In genomic region chr14:74838141-74838540, GRCh38 we compare ENCODE assay signal across 14 cellular contexts. TPM values are rescaled to one million over a fixed set of nuclear protein-coding genes. Genes with fewer than 3 reads are reported as not detected.
DNase-seq lines count a peak whose midpoint lies in the region; ATAC-seq and TF ChIP-seq lines count a peak whose summit lies in the region.
"Had no signal": no experiment of that assay in that cellular context is flagged by ENCODE, and none has a peak within 500 bp of the region (broad histone marks: within the 10 kb centered on the region; RNA-seq: fewer than 3 reads in every experiment).

No MANE protein-coding gene starts in this region.

- peak overlapping the region; percentile 79 for H3K4me3 Mint-ChIP-seq in activated T-helper 17 cell treated with anti-CD3 and anti-CD28 coated beads, Interleukin-2, amount 50 U/mL, for 72 hours
- H3K4me3 Mint-ChIP-seq: nephron had no signal

- WGBS in mesenchymal stem cell: no CpG with 5 or more reads among the region's 2 CpGs

- no peak overlapping the region for H3K14ac ChIP-seq in mesenchymal stem cell (ENCODE audit: low read length in 2 of 2)

- H2BK12ac ChIP-seq in mesenchymal stem cell (ENCODE audit: low read length in 2 of 2): no peak overlapping the region

- peak overlapping the region; percentile 92 for H3K27ac Mint-ChIP-seq in activated T-helper 17 cell treated with anti-CD3 and anti-CD28 coated beads, Interleukin-2, amount 50 U/mL, for 72 hours

- H3K36me3 ChIP-seq in right atrium auricular region: peaks cover 6% of the 10 kb centered on the region
- H3K36me3 ChIP-seq in mesenchymal stem cell (ENCODE audit: control insufficient read depth in 1 of 2, insufficient read depth in 2 of 2, low read depth in 1 of 2, low read length in 2 of 2): peaks cover 0 to 25% of the 10 kb centered on the region in 2 experiments
- peaks cover 0 to 5% of the 10 kb centered on the region in 2 donors for H3K36me3 ChIP-seq in vagina

- H2BK120ac ChIP-seq in mesenchymal stem cell (ENCODE audit: low read depth, low read length): no peak overlapping the region

- ATAC-seq in activated T-helper 17 cell treated with anti-CD3 and anti-CD28 coated beads, Interleukin-2, amount 50 U/mL, for 72 hours (replicated peaks): peak; percentile 10

- peaks cover 43% of the 10 kb centered on the region for H3K4me1 Mint-ChIP-seq in activated T-helper 17 cell treated with anti-CD3 and anti-CD28 coated beads, Interleukin-2, amount 50 U/mL, for 72 hours

- H3K27me3 ChIP-seq in right atrium auricular region (no peaks in the 10 kb centered on the region), mesenchymal stem cell (ENCODE audit: control insufficient read depth in 1 of 2, insufficient read depth in 1 of 2, low read length in 2 of 2) (no peaks in the 10 kb centered on the region), vagina (no peaks in the 10 kb centered on the region)
- H3K27me3 ChIP-seq: ascending aorta had no signal

- H2BK15ac ChIP-seq in mesenchymal stem cell (ENCODE audit: low read depth, poor library complexity, severe bottlenecking): no peak overlapping the region

- peaks cover 2% of the 10 kb centered on the region for H3K79me1 ChIP-seq in mesenchymal stem cell (replicated peaks; ENCODE audit: low read length, poor library complexity, severe bottlenecking)

- H4K91ac ChIP-seq in mesenchymal stem cell (ENCODE audit: low read length): no peak overlapping the region

- H3K4me3 ChIP-seq in right atrium auricular region: no peak overlapping the region
- peak overlapping the region in 1 of 2 experiments; percentile 47 for H3K4me3 ChIP-seq in mesenchymal stem cell (ENCODE audit: insufficient read depth in 1 of 2, low read depth in 1 of 2, low read length in 2 of 2)
- H3K4me3 ChIP-seq in vagina: no peak overlapping the region
- H3K4me3 ChIP-seq: ascending aorta had no signal

- no peak overlapping the region for H4K8ac ChIP-seq in mesenchymal stem cell (ENCODE audit: low read length)

- H3K4me1 ChIP-seq in right atrium auricular region (no peaks in the 10 kb centered on the region), mesenchymal stem cell (ENCODE audit: control insufficient read depth, insufficient read depth, low read depth, low read length) (peaks cover 5% of the 10 kb centered on the region), vagina (peaks cover 8% of the 10 kb centered on the region)
- H3K4me1 ChIP-seq: ascending aorta had no signal

- intact Hi-C loops in cardiac septum (cut with DNase I): no loop called here
- intact Hi-C loops in vagina (cut with DNase I): no loop called here

- H3K9me3 ChIP-seq in right atrium auricular region (no peaks in the 10 kb centered on the region), mesenchymal stem cell (ENCODE audit: control insufficient read depth, low read length) (no peaks in the 10 kb centered on the region), vagina (no peaks in the 10 kb centered on the region)
- H3K9me3 ChIP-seq: ascending aorta had no signal

- H3K27me3 Mint-ChIP-seq in activated T-helper 17 cell treated with anti-CD3 and anti-CD28 coated beads, Interleukin-2, amount 50 U/mL, for 72 hours: no peaks in the 10 kb centered on the region

- H3K27ac ChIP-seq in right atrium auricular region (peak overlapping the region; percentile 1 to 11), mesenchymal stem cell (ENCODE audit: low read length, poor library complexity, severe bottlenecking) (no peak overlapping the region), vagina (peak overlapping the region; percentile 47)
- H3K27ac ChIP-seq: ascending aorta had no signal

- DNase-seq in right atrium auricular region (ENCODE audit: low spot score) (no peak), cardiac septum (ENCODE audit: low spot score) (no peak), mesenchymal stem cell (peak; percentile 54), vagina (ENCODE audit: extremely low spot score in 2 of 2) (no peak), NCI-H345 treated with DMSO at 0.1 percent for 48 hours (lab: John Stamatoyannopoulos, UW; ENCODE audit: unreplicated experiment) (no peak), SKM-1 (lab: John Stamatoyannopoulos, UW; ENCODE audit: unreplicated experiment) (no peak), H4 (ENCODE audit: low spot score) (no peak)
- DNase-seq: NCI-H2107 had no signal

- H3K23ac ChIP-seq in mesenchymal stem cell (ENCODE audit: low read length in 2 of 2): no peak overlapping the region

- no peaks in the 10 kb centered on the region for H3K9me3 Mint-ChIP-seq in activated T-helper 17 cell treated with anti-CD3 and anti-CD28 coated beads, Interleukin-2, amount 50 U/mL, for 72 hours
- H3K9me3 Mint-ChIP-seq: nephron had no signal

- no peak overlapping the region for H3K4me2 ChIP-seq in mesenchymal stem cell (ENCODE audit: low read length, poor library complexity, severe bottlenecking)

- TF ChIP-seq POLR2A in vagina (IDR thresholded peaks at IDR 0.05): no peak

- no peak for TF ChIP-seq CTCF in right atrium auricular region (IDR thresholded peaks at IDR 0.05)
- TF ChIP-seq CTCF in vagina (IDR thresholded peaks at IDR 0.05): no peak

- peak overlapping the region; percentile 70 for H3K9ac ChIP-seq in mesenchymal stem cell (ENCODE audit: low read length)

- H3K36me3 Mint-ChIP-seq in activated T-helper 17 cell treated with anti-CD3 and anti-CD28 coated beads, Interleukin-2, amount 50 U/mL, for 72 hours (ENCODE audit: low read depth): peaks cover 30% of the 10 kb centered on the region

- H3K18ac ChIP-seq in mesenchymal stem cell (ENCODE audit: low read depth in 1 of 2, low read length in 2 of 2): no peak overlapping the region

- H3K4ac ChIP-seq in mesenchymal stem cell (ENCODE audit: low read depth in 1 of 2, low read length in 2 of 2): no peak overlapping the region

- H2AFZ ChIP-seq in mesenchymal stem cell (ENCODE audit: low read depth, low read length): no peak overlapping the region

- no peak overlapping the region for H2AK5ac ChIP-seq in mesenchymal stem cell (ENCODE audit: low read length, severe bottlenecking)

- H2BK5ac ChIP-seq in mesenchymal stem cell (ENCODE audit: low read depth, low read length, poor library complexity, severe bottlenecking): no peak overlapping the region

RNA-seq across cellular contexts. Expression of gene PROX2, which starts 37.8 kb away (rescaled TPM):
- total RNA-seq in right atrium auricular region (not detected), cardiac septum (not detected), vagina (not detected)
- total RNA-seq in activated T-helper 17 cell treated with anti-CD3 and anti-CD28 coated beads, Interleukin-2, amount 50 U/mL, for 72 hours: under 1 TPM; 0.71 TPM
- polyA plus RNA-seq in mesenchymal stem cell (2013, experiment 1 of 2): not detected
- not detected for polyA plus RNA-seq in mesenchymal stem cell (2013, experiment 2 of 2)
- not detected in 2 replicates for total RNA-seq in H4 (2014; rRNA removed; shearing (Covaris generic))
- total RNA-seq: ascending aorta, H1, RPMI7951 had no signal
- polyA plus RNA-seq: BJ had no signal

RNA-seq across cellular contexts. Expression of gene DLST, which starts 43.6 kb away (rescaled TPM):
- total RNA-seq in right atrium auricular region (100 to 1,000 TPM in 1 of 2 donors, 10 to 100 TPM in 1; 71.1 to 105 TPM), cardiac septum (202 TPM), vagina (109 TPM)
- 100 to 1,000 TPM; 102 to 132 TPM for total RNA-seq in activated T-helper 17 cell treated with anti-CD3 and anti-CD28 coated beads, Interleukin-2, amount 50 U/mL, for 72 hours
- 47.5 TPM for polyA plus RNA-seq in mesenchymal stem cell (2013, experiment 1 of 2)
- 47.1 TPM for polyA plus RNA-seq in mesenchymal stem cell (2013, experiment 2 of 2)
- total RNA-seq in H4 (2014; rRNA removed; shearing (Covaris generic)): 26.1 and 29.9 TPM in 2 replicates
